In the genomic region with DNA sequence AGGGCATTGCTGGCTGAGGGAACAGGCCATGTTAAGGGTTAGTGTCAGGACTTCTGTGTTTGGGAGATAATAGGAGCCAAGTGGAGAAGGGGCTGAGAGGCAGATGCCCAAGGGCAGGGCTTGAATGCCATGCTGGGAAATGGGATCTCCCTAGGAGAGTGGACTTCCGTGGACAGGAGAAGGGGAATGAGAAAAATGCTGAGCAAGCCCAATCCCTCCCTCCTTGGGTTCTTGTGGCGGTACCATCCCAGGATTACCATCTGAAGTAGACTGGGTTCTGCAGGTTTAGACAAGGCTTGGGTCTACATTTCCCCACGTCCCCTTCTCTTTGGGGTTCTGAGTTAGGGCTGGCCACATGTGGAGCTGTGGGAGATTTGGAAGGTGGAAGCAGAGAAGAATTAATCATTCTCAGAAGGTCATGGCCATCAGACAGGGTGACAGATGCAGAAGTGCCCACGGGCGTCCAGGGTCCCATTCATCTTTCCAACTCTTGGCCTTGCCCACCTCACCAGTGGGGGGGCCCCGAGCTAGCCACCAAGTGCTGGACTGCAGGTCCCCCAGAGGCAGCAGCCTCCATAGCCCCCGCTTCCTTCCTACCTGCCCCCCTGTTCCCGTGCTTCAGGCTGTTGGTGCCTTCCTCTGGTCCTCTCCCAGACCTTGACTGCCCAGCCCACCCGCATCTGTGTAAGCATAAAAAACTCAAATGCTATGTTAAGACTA, we compare ENCODE assay signal across 28 cellular contexts.
"Had no signal": no experiment of that assay in that cellular context is flagged by ENCODE, and none has a peak within 500 bp of the region (broad histone marks: within the 10 kb centered on the region; RNA-seq: fewer than 3 reads in every experiment).

No MANE protein-coding gene starts in this region.

- H2AFZ ChIP-seq: hepatocyte had no signal

- H3K4me1 Mint-ChIP-seq: naive B cell; nephron progenitor cell; stimulated activated naive B cell treated with anti-CD40 and anti-IgM and Interleukin-4, amounts not matched to agents 10 μg/mL and 1 μg/mL and 100 μg/mL, for 72 hours had no signal

- H3K36me3 ChIP-seq: colonic mucosa, gastroesophageal sphincter, heart left ventricle, left lung, thoracic aorta, tibial nerve, upper lobe of left lung, uterus had no signal

- H3K36me3 Mint-ChIP-seq: mesothelial cell of epicardium; naive B cell; stimulated activated naive B cell treated with anti-CD40 and anti-IgM and Interleukin-4, amounts not matched to agents 10 μg/mL and 1 μg/mL and 100 μg/mL, for 72 hours had no signal

- H3K4me3 ChIP-seq: colonic mucosa, gastroesophageal sphincter, heart left ventricle, hepatocyte, left lung, mucosa of descending colon, psoas muscle, skin epidermis, thoracic aorta, tibial nerve, upper lobe of left lung, uterus had no signal

- ATAC-seq: esophagus mucosa; foreskin keratinocyte; gastroesophageal sphincter; left cardiac atrium; left lung; mucosa of descending colon; psoas muscle; right cardiac atrium; stimulated activated naive B cell treated with anti-CD40 and anti-IgM and Interleukin-4, amounts not matched to agents 10 μg/mL and 1 μg/mL and 100 μg/mL, for 72 hours had no signal

- DNase-seq: colonic mucosa; effector CD8-positive, alpha-beta T cell; endodermal cell; foreskin keratinocyte; left cardiac atrium; left lung; mesenchymal stem cell; mucosa of descending colon; naive B cell; nephron progenitor cell; psoas muscle; right cardiac atrium; stimulated activated CD4-positive, alpha-beta T cell treated with anti-CD3 and anti-CD28 coated beads, Interleukin-15, amount 100 ng/mL, for 24 hours; stimulated activated CD4-positive, alpha-beta T cell treated with anti-CD3 and anti-CD28 coated beads, Interleukin-2, amount 100 ng/mL, for 48 hours; stimulated activated naive B cell treated with anti-CD40 and anti-IgM and Interleukin-4, amounts not matched to agents 10 μg/mL and 1 μg/mL and 100 μg/mL, for 72 hours; upper lobe of left lung; uterus had no signal

- H3K4me2 ChIP-seq: hepatocyte had no signal

- H3K9me3 ChIP-seq: colonic mucosa, gastroesophageal sphincter, heart left ventricle, left lung, mucosa of descending colon, psoas muscle, thoracic aorta, tibial nerve, upper lobe of left lung, uterus had no signal

- H3K4me3 Mint-ChIP-seq: dendritic cell treated with granulocyte-macrophage colony-stimulating factor and Interleukin-4, amounts not matched to agents 40 ng/mL and 50 ng/mL, for 4 days; endodermal cell; mesothelial cell of epicardium; nephron progenitor cell; stimulated activated naive B cell treated with anti-CD40 and anti-IgM and Interleukin-4, amounts not matched to agents 10 μg/mL and 1 μg/mL and 100 μg/mL, for 72 hours; stimulated activated naive CD8-positive, alpha-beta T cell treated with anti-CD3 and anti-CD28 coated beads, Interleukin-15, Interleukin-2, amounts not matched to agents 100 ng/mL and 50 ng/mL, for 24 hours had no signal

- H3K27ac ChIP-seq: colonic mucosa, epithelial cell of prostate, foreskin keratinocyte, gastroesophageal sphincter, heart left ventricle, hepatocyte, left lung, psoas muscle, skin epidermis, thoracic aorta, tibial nerve, upper lobe of left lung, uterus had no signal

- H3K4me1 ChIP-seq: colonic mucosa, foreskin keratinocyte, gastroesophageal sphincter, heart left ventricle, left lung, psoas muscle, tibial nerve, upper lobe of left lung, uterus had no signal

- H3K27ac Mint-ChIP-seq: dendritic cell treated with granulocyte-macrophage colony-stimulating factor and Interleukin-4, amounts not matched to agents 40 ng/mL and 50 ng/mL, for 4 days; endodermal cell; mesothelial cell of epicardium; naive B cell; nephron progenitor cell; stimulated activated naive B cell treated with anti-CD40 and anti-IgM and Interleukin-4, amounts not matched to agents 10 μg/mL and 1 μg/mL and 100 μg/mL, for 72 hours; stimulated activated naive CD8-positive, alpha-beta T cell treated with anti-CD3 and anti-CD28 coated beads, Interleukin-15, Interleukin-2, amounts not matched to agents 100 ng/mL and 50 ng/mL, for 24 hours had no signal

- H3K27me3 ChIP-seq: colonic mucosa, foreskin keratinocyte, gastroesophageal sphincter, heart left ventricle, left lung, tibial nerve, upper lobe of left lung, uterus had no signal

- H3K9me3 Mint-ChIP-seq: dendritic cell treated with granulocyte-macrophage colony-stimulating factor and Interleukin-4, amounts not matched to agents 40 ng/mL and 50 ng/mL, for 4 days; endodermal cell; mesothelial cell of epicardium; naive B cell; stimulated activated naive B cell treated with anti-CD40 and anti-IgM and Interleukin-4, amounts not matched to agents 10 μg/mL and 1 μg/mL and 100 μg/mL, for 72 hours; stimulated activated naive CD8-positive, alpha-beta T cell treated with anti-CD3 and anti-CD28 coated beads, Interleukin-15, Interleukin-2, amounts not matched to agents 100 ng/mL and 50 ng/mL, for 24 hours had no signal
